1 cellular context compared by ENCODE assay signal in genomic region chr4:145626623-145626982, GRCh38.
TF ChIP-seq lines count a peak whose summit lies in the region.

No MANE protein-coding gene starts in this region.

TF ChIP-seq in H1, 55 proteins besides CTCF, POLR2A, EP300 and RAD21 (continued from another document):
- TF ChIP-seq EGR1 (IDR thresholded peaks at IDR 0.05; ENCODE audit: borderline replicate concordance, low read depth, low read length) (no peak), HDAC6 (IDR thresholded peaks at IDR 0.05; ENCODE audit: low read depth, low read length) (no peak), JUND (IDR thresholded peaks at IDR 0.05; ENCODE audit: low read length) (no peak), TCF12 (IDR thresholded peaks at IDR 0.05; ENCODE audit: low read depth, low read length) (no peak), SUZ12 (IDR thresholded peaks at IDR 0.05; ENCODE audit: low read length) (no peak), TBP (IDR thresholded peaks at IDR 0.05; ENCODE audit: low read depth, low read length) (no peak), BRCA1 (IDR thresholded peaks at IDR 0.05; ENCODE audit: low read depth, low read length) (no peak), SIRT6 (IDR thresholded peaks at IDR 0.05; ENCODE audit: low read length) (no peak), CBX5 (IDR thresholded peaks at IDR 0.05; ENCODE audit: low read depth, low read length) (no peak), RBBP5 (IDR thresholded peaks at IDR 0.05; ENCODE audit: borderline replicate concordance, low read depth, low read length) (no peak), SP2 (IDR thresholded peaks at IDR 0.05; ENCODE audit: low read length) (no peak), USF2 (IDR thresholded peaks at IDR 0.05; ENCODE audit: low read length) (no peak), GABPA (IDR thresholded peaks at IDR 0.05; ENCODE audit: borderline replicate concordance, insufficient read depth, low read length) (no peak)
TF ChIP-seq in H1: peak in this region for 0.
